1 cellular context compared by ENCODE assay signal in genomic region chr21:46667735-46668380, GRCh38.
A peak's percentile ranks its signal among the peaks of the same experiment; 100 is the strongest.
TF ChIP-seq lines count a peak whose summit lies in the region.

No MANE protein-coding gene starts in this region.

TF ChIP-seq in HEK293, 187 proteins besides CTCF, POLR2A, EP300 and RAD21 (continued from another document):
- peak; percentile 38; the same call in 1 of the 2 replicates for TF ChIP-seq ZFP37 (tag by site-specific recombination; IDR thresholded peaks at IDR 0.05)
- 0 out of 2 replicates have a peak, but pooled peaks have one; percentile 19 for TF ChIP-seq ZNF184 (tag by site-specific recombination; IDR thresholded peaks at IDR 0.05)
- TF ChIP-seq SP2 (tag by site-specific recombination; IDR thresholded peaks at IDR 0.05), result peak; percentile 89
- no peak for TF ChIP-seq ZNF398 (tag by site-specific recombination; IDR thresholded peaks at IDR 0.05)
- TF ChIP-seq PRDM10 (tag by site-specific recombination; IDR thresholded peaks at IDR 0.05), result peak; percentile 62
- TF ChIP-seq ZNF2 (tag by site-specific recombination; IDR thresholded peaks at IDR 0.05), result peak; percentile 67; the same call in 1 of the 2 replicates
- peak; percentile 37; the same call in 1 of the 2 replicates for TF ChIP-seq ZBTB17 (tag by site-specific recombination; IDR thresholded peaks at IDR 0.05)
- TF ChIP-seq ZBTB11 (tag by site-specific recombination; conservative IDR thresholded peaks at IDR 0.05; ENCODE audit: low read depth), result peak; percentile 3; the same call in 1 of the 2 replicates
- TF ChIP-seq ZBTB48 (tag by site-specific recombination; IDR thresholded peaks at IDR 0.05), result peak; percentile 34; the same call in 1 of the 2 replicates
- TF ChIP-seq ZNF404 (tag by site-specific recombination; IDR thresholded peaks at IDR 0.05), result no peak
- no peak for TF ChIP-seq SCRT1 (tag by site-specific recombination; IDR thresholded peaks at IDR 0.05; ENCODE audit: borderline replicate concordance)
- TF ChIP-seq ZSCAN30 (tag by site-specific recombination; IDR thresholded peaks at IDR 0.05), result no peak
- TF ChIP-seq GLIS1 (tag by site-specific recombination; IDR thresholded peaks at IDR 0.05), result peak; percentile 99
- TF ChIP-seq ZNF133 (tag by site-specific recombination; IDR thresholded peaks at IDR 0.05), result no peak
